1 cellular context compared by ENCODE assay signal in genomic region chr17:78125138-78125913, GRCh38.
TF ChIP-seq lines count a peak whose summit lies in the region.

No MANE protein-coding gene starts in this region.

TF ChIP-seq in IMR-90, 13 proteins besides CTCF, POLR2A, EP300 and RAD21 (continued from another document):
- TF ChIP-seq MAZ (IDR thresholded peaks at IDR 0.05; ENCODE audit: borderline replicate concordance, low read depth, low read length) (no peak), SMC3 (IDR thresholded peaks at IDR 0.05; ENCODE audit: low read depth, low read length) (no peak), MAFK (IDR thresholded peaks at IDR 0.05; ENCODE audit: low read depth, low read length) (no peak), RFX5 (IDR thresholded peaks at IDR 0.05; ENCODE audit: low read depth, low read length) (no peak), RCOR1 (IDR thresholded peaks at IDR 0.05; ENCODE audit: insufficient replicate concordance, low read length) (no peak), CHD1 (IDR thresholded peaks at IDR 0.05; ENCODE audit: low read depth, low read length) (no peak), USF2 (IDR thresholded peaks at IDR 0.05; ENCODE audit: low read depth, low read length) (no peak), ELK1 (IDR thresholded peaks at IDR 0.05; ENCODE audit: borderline replicate concordance, low read depth, low read length) (no peak), NFE2L2 (IDR thresholded peaks at IDR 0.05; ENCODE audit: low read depth, low read length) (no peak), CEBPB (IDR thresholded peaks at IDR 0.05; ENCODE audit: low read depth, low read length) (no peak), MXI1 (IDR thresholded peaks at IDR 0.05; ENCODE audit: borderline replicate concordance, low read depth, low read length) (no peak), FOS (IDR thresholded peaks at IDR 0.05; ENCODE audit: low read depth, low read length) (no peak)
